8 cellular contexts compared by ENCODE assay signal in genomic region chr2:26922638-26923466, GRCh38.
A peak's percentile ranks its signal among the peaks of the same experiment; 100 is the strongest.
DNase-seq lines count a peak whose midpoint lies in the region; ATAC-seq lines count a peak whose summit lies in the region.

No MANE protein-coding gene starts in this region.

- ATAC-seq in activated CD4-positive, CD25-positive, alpha-beta regulatory T cell treated with anti-CD3 and anti-CD28 coated beads, Interleukin-2, amount 50 U/mL, for 24 hours: peak; percentile 36 to 56
- ATAC-seq in GM18511 (IDR thresholded peaks at IDR 0.05; ENCODE audit: unreplicated experiment): no peak

- in situ Hi-C loops in T47D (cut with HindIII; ENCODE audit: low pct_unique_long_range_greater_than_20kb, low sequenced_read_pairs): no loop called here

- DNase-seq in activated CD4-positive, CD25-positive, alpha-beta regulatory T cell treated with anti-CD3 and anti-CD28 coated beads, Interleukin-2, amount 50 U/mL, for 72 hours: no peak
- DNase-seq in NCI-H187 treated with DMSO at 0.1 percent for 48 hours (lab: John Stamatoyannopoulos, UW) (peak; percentile 29), T-helper 1 cell (peak in 3 of 5 donors; percentile 8 to 22 (median 8)), T47D (ENCODE audit: low read depth in 1 of 2, low spot score in 1 of 2) (peak; percentile 61 to 63), kidney glomerular epithelial cell (lab: John Stamatoyannopoulos, UW) (peak; percentile 17)
- peak; percentile 12 to 38 (median 13) for DNase-seq in stimulated activated CD4-positive, alpha-beta T cell treated with anti-CD3 and anti-CD28 coated beads, TNF-alpha, amount 100 ng/mL, for 48 hours (ENCODE audit: low read depth in 3 of 3)
